In genomic region chr9:31320507-31320906, GRCh38 we compare ENCODE assay signal across 20 cellular contexts.
"Had no signal": no experiment of that assay in that cellular context is flagged by ENCODE, and none has a peak within 500 bp of the region (broad histone marks: within the 10 kb centered on the region; RNA-seq: fewer than 3 reads in every experiment).

No MANE protein-coding gene starts in this region.

- H3K4me3 ChIP-seq: Peyer's patch, SJCRH30 had no signal

- H3K36me3 ChIP-seq: Peyer's patch, SJCRH30 had no signal

- H3K27ac ChIP-seq: Peyer's patch, SJCRH30 had no signal

- H3K9me3 ChIP-seq: Peyer's patch, SJCRH30 had no signal

- H3K27me3 ChIP-seq: Peyer's patch, SJCRH30 had no signal

- H3K4me1 ChIP-seq: Peyer's patch, SJCRH30 had no signal

- DNase-seq: IMR-90, Karpas-422, KG1, MM.1S, NCI-H1092 treated with DMSO at 0.1 percent for 48 hours, NCI-H1436, NCI-H187, NCI-H2029, NCI-H2081 treated with DMSO at 0.1 percent for 48 hours, NCI-H2171, NCI-H226, NCI-H446, NCI-H510A, NCI-H524 treated with DMSO at 0.1 percent for 48 hours, NCI-H69, NCI-H774, PC-3, Peyer's patch, SHP77 treated with DMSO at 0.1 percent for 48 hours, SJCRH30 had no signal
